30 cellular contexts compared by ENCODE assay signal in the genomic region with DNA sequence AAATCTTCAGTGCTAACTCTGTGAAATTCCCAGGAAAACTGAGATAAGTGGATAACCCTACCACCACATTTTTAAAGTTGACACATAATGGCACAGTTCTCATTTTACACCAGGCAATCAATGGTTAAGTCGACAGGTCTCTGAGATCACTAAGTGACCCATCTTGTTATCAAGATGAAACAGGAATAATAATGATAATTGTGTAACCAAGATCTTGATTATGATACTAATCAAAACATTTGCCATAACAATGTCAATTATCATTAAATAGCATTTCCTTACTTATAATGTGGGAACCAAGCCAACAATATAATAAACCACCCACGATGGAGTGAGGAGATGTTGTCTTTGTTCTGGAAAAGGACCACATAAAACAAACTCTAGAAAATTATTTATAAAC.
"Had no signal": no experiment of that assay in that cellular context is flagged by ENCODE, and none has a peak within 500 bp of the region (broad histone marks: within the 10 kb centered on the region; RNA-seq: fewer than 3 reads in every experiment).

No MANE protein-coding gene starts in this region.

- H3K4me2 ChIP-seq: hepatocyte had no signal

- H3K27ac Mint-ChIP-seq: dendritic cell treated with granulocyte-macrophage colony-stimulating factor and Interleukin-4, amounts not matched to agents 40 ng/mL and 50 ng/mL, for 4 days; effector memory CD8-positive, alpha-beta T cell; endodermal cell; immature natural killer cell; mesothelial cell of epicardium; naive B cell had no signal

- H3K4me3 Mint-ChIP-seq: dendritic cell treated with granulocyte-macrophage colony-stimulating factor and Interleukin-4, amounts not matched to agents 40 ng/mL and 50 ng/mL, for 4 days; effector memory CD8-positive, alpha-beta T cell; endodermal cell; immature natural killer cell; mesothelial cell of epicardium; naive B cell had no signal

- FAIRE-seq: endometrium, kidney had no signal

- H3K27ac ChIP-seq: colonic mucosa, epithelial cell of prostate, esophagus squamous epithelium, gastrocnemius medialis, heart left ventricle, hepatocyte, left lung, lower lobe of right lung had no signal

- H3K4me1 ChIP-seq: colonic mucosa, esophagus squamous epithelium, gastrocnemius medialis, heart left ventricle, left lung, lower lobe of right lung had no signal

- H3K27me3 Mint-ChIP-seq: effector memory CD8-positive, alpha-beta T cell had no signal

- H3K36me3 ChIP-seq: colonic mucosa, esophagus squamous epithelium, gastrocnemius medialis, heart left ventricle, left lung, lower lobe of right lung had no signal

- ATAC-seq: effector memory CD8-positive, alpha-beta T cell; esophagus mucosa; gastrocnemius medialis; heart left ventricle; left colon; left lung; left ventricle myocardium superior; lower lobe of right lung; mucosa of descending colon had no signal

- DNase-seq: colonic mucosa; cortex of kidney; effector CD8-positive, alpha-beta T cell; effector memory CD8-positive, alpha-beta T cell; endodermal cell; erythroblast; esophagus squamous epithelium; foreskin fibroblast; foreskin melanocyte; gastrocnemius medialis; glutamatergic neuron; heart left ventricle; hypothalamus; immature natural killer cell; islet precursor cell; kidney; kidney glomerular epithelial cell; left colon; left lung; left ventricle myocardium superior; lower lobe of right lung; mesenchymal stem cell; mucosa of descending colon; naive B cell had no signal

- H3K79me2 ChIP-seq: hepatocyte had no signal

- H2AFZ ChIP-seq: hepatocyte had no signal

- H3K36me3 Mint-ChIP-seq: immature natural killer cell, mesothelial cell of epicardium, naive B cell had no signal

- H3K4me1 Mint-ChIP-seq: endodermal cell, immature natural killer cell, naive B cell had no signal

- H3K4me3 ChIP-seq: colonic mucosa, esophagus squamous epithelium, gastrocnemius medialis, heart left ventricle, hepatocyte, left lung, lower lobe of right lung, mucosa of descending colon had no signal

- H3K9me3 Mint-ChIP-seq: dendritic cell treated with granulocyte-macrophage colony-stimulating factor and Interleukin-4, amounts not matched to agents 40 ng/mL and 50 ng/mL, for 4 days; endodermal cell; mesothelial cell of epicardium had no signal

- H3K27me3 ChIP-seq: colonic mucosa, esophagus squamous epithelium, gastrocnemius medialis, hepatocyte, left lung had no signal

- H3K9me3 ChIP-seq: colonic mucosa, esophagus squamous epithelium, gastrocnemius medialis, heart left ventricle, left lung, lower lobe of right lung, mucosa of descending colon had no signal
